8 cellular contexts compared by ENCODE assay signal in genomic region chr2:156110890-156111289, GRCh38.
DNase-seq lines count a peak whose midpoint lies in the region; ATAC-seq and TF ChIP-seq lines count a peak whose summit lies in the region.

No MANE protein-coding gene starts in this region.

- in situ Hi-C loops in SK-MEL-5 (cut with HindIII; ENCODE audit: low pct_unique_long_range_greater_than_20kb, low sequenced_read_pairs), result no loop called here

- DNase-seq in DMS53 (lab: John Stamatoyannopoulos, UW) (peak; percentile 85), SK-MEL-5 (ENCODE audit: low read depth, low spot score) (peak; percentile 66), aorta (no peak), chondrocyte (ENCODE audit: low spot score) (no peak), NCI-H1417 treated with DMSO at 0.1 percent for 48 hours (lab: John Stamatoyannopoulos, UW) (no peak)

- H3K27me3 Mint-ChIP-seq in chondrocyte (ENCODE audit: low read depth), result no peaks in the 10 kb centered on the region

- no peak overlapping the region for H3K27ac ChIP-seq in liver (ENCODE audit: low read depth in 1 of 2, low read length in 2 of 2)
- H3K27ac ChIP-seq in aorta (ENCODE audit: low read depth in 1 of 2, low read length in 2 of 2), result no peak overlapping the region

- H3K9ac ChIP-seq in liver (ENCODE audit: low read depth in 1 of 2, low read length in 2 of 2), result no peak overlapping the region

- TF ChIP-seq CTCF in liver (IDR thresholded peaks at IDR 0.05; ENCODE audit: low read depth, low read length, missing input control) (peak; percentile 5), chondrocyte (IDR thresholded peaks at IDR 0.05) (no peak)

- 61% methylated on average over 2 of the region's 2 CpGs for WGBS in liver
- WGBS in aorta, 2 donors, result 48 to 49% methylated on average over 2 of the region's 2 CpGs

- no peak overlapping the region for H3K4me3 ChIP-seq in liver (ENCODE audit: low read depth in 1 of 3, low read length in 3 of 3)
- no peak overlapping the region for H3K4me3 ChIP-seq in aorta (ENCODE audit: low read length in 2 of 2)

- H3K4me1 Mint-ChIP-seq in chondrocyte (ENCODE audit: low read depth), result no peaks in the 10 kb centered on the region

- H3K27me3 ChIP-seq in liver (ENCODE audit: control insufficient read depth in 4 of 4, insufficient read depth in 4 of 4, low read length in 3 of 4), result no peaks in the 10 kb centered on the region
- no peaks in the 10 kb centered on the region for H3K27me3 ChIP-seq in aorta (ENCODE audit: control insufficient read depth in 1 of 2, insufficient read depth in 2 of 2, low read length in 1 of 2)

- intact Hi-C loops in aorta (cut with DNase I), result no loop called here

- H3K9me3 Mint-ChIP-seq in chondrocyte (ENCODE audit: low read depth), result peaks cover 10% of the 10 kb centered on the region

- H3K9me3 ChIP-seq in liver (ENCODE audit: control insufficient read depth in 4 of 4, low read length in 3 of 4), result no peaks in the 10 kb centered on the region
- H3K9me3 ChIP-seq in aorta (ENCODE audit: control insufficient read depth, low read length), result no peaks in the 10 kb centered on the region

- H3K36me3 ChIP-seq in liver (ENCODE audit: control insufficient read depth in 4 of 4, insufficient read depth in 3 of 4, low read depth in 1 of 4, low read length in 3 of 4), result no peaks in the 10 kb centered on the region
- H3K36me3 ChIP-seq in aorta (ENCODE audit: control insufficient read depth in 1 of 2, insufficient read depth in 2 of 2, low read length in 1 of 2), result no peaks in the 10 kb centered on the region

- no peaks in the 10 kb centered on the region for H3K4me1 ChIP-seq in liver (ENCODE audit: control insufficient read depth in 4 of 4, insufficient read depth in 4 of 4, low read length in 3 of 4)
- no peaks in the 10 kb centered on the region for H3K4me1 ChIP-seq in aorta (ENCODE audit: control insufficient read depth in 1 of 2, insufficient read depth in 2 of 2, low read length in 2 of 2)

- H3K36me3 Mint-ChIP-seq in chondrocyte (ENCODE audit: low read depth), result no peaks in the 10 kb centered on the region

- TF ChIP-seq RAD21 in liver (IDR thresholded peaks at IDR 0.05), result peak; percentile 11 to 34

- H3K4me3 Mint-ChIP-seq in chondrocyte (ENCODE audit: unreplicated experiment), result no peak overlapping the region

- H3K27ac Mint-ChIP-seq in chondrocyte (ENCODE audit: unreplicated experiment), result no peak overlapping the region

- ATAC-seq in GM19328 (IDR thresholded peaks at IDR 0.05; ENCODE audit: unreplicated experiment), result peak; percentile 100
- peak; percentile 100 for ATAC-seq in HG03103 (IDR thresholded peaks at IDR 0.05; ENCODE audit: low read depth, unreplicated experiment)
- no peak for ATAC-seq in aorta (ENCODE audit: low FRiP score)

TF ChIP-seq in liver, 16 proteins besides CTCF, POLR2A, EP300 and RAD21:
- TF ChIP-seq MAX (IDR thresholded peaks at IDR 0.05), result no peak
- no peak for TF ChIP-seq EGR1 (IDR thresholded peaks at IDR 0.05; ENCODE audit: low read depth in 2 of 2)
- TF ChIP-seq YY1 (IDR thresholded peaks at IDR 0.05), result no peak
- no peak for TF ChIP-seq GABPA (IDR thresholded peaks at IDR 0.05 in 1 of 2, conservative IDR thresholded peaks at IDR 0.05 in 1 of 2)
- no peak for TF ChIP-seq HNF4A (conservative IDR thresholded peaks at IDR 0.05)
- no peak for TF ChIP-seq SP1 (IDR thresholded peaks at IDR 0.05)
- no peak for TF ChIP-seq ZBTB33 (IDR thresholded peaks at IDR 0.05)
- TF ChIP-seq REST (IDR thresholded peaks at IDR 0.05), result no peak
- no peak for TF ChIP-seq FOXA2 (IDR thresholded peaks at IDR 0.05)
- TF ChIP-seq RXRA (IDR thresholded peaks at IDR 0.05), result no peak
- TF ChIP-seq TAF1 (conservative IDR thresholded peaks at IDR 0.05), result no peak
- no peak for TF ChIP-seq NR2F2 (IDR thresholded peaks at IDR 0.05)
- TF ChIP-seq HNF4G (IDR thresholded peaks at IDR 0.05), result no peak
- no peak for TF ChIP-seq ATF3 (IDR thresholded peaks at IDR 0.05)
- no peak for TF ChIP-seq JUND (IDR thresholded peaks at IDR 0.05)
- no peak for TF ChIP-seq FOXA1 (IDR thresholded peaks at IDR 0.05)
TF ChIP-seq in liver: peak in this region for 0.

Comparison
In these comparisons a context has a peak if more than half of its experiments do, and no peak if none do; other contexts are left out.
1. DNase-seq: peak in DMS53 (single experiment) and SK-MEL-5 (single experiment); none in aorta (0 of 2), chondrocyte (single experiment) and NCI-H1417 treated with DMSO at 0.1 percent for 48 hours (single experiment).